ENCODE assay signal across 1 cellular context in the genomic region with DNA sequence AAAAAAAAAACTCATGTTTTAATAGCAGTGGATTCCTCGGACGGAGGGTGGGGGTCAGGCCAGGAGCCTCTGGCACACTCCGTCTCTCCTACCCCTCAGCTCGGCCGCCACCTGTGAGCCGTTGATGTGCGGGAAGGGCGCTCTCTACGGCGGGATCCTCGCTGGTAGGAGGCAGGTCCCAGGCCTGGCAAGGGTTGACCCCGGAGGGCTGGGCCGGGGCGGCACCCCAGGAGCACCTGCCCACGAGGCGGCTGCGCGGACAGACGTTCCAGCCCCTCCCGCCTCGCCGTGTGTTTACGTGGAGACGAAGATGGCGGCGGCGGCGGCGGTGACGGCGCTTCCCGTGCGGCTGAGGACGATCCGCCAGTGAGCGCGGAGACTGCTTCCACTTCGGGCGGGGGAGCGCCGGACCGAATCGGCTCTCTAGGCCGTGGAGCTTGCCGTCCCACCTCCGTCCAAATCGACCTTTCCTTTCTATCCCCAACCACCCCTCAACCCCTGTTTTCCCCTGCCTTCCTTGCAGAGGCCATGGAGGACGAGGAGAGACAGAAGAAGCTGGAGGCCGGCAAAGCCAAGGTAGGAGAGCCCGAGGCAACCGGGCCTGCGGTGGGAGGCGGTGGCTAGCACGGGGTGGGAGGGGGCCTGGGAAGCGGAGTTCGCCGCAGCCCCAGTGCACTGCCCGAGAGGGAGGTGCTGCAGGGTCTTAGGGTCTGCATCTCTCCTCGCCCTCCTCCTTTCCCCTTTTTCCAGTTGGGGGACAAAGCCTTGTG.
TF ChIP-seq lines count a peak whose summit lies in the region.

A gene (plus strand): TSS at position 291 of the 770 bp plus-strand sequence. CDS start 238 bp downstream, at position 529.

TF ChIP-seq in HepG2, 621 proteins besides CTCF, POLR2A, EP300 and RAD21 (continued from another document and continues in another):
- TF ChIP-seq ZFP1 (CRISPR knock-in tag; IDR thresholded peaks at IDR 0.05), result peak; percentile 34; the same call in 1 of the 2 replicates
- TF ChIP-seq, protein P1, sequence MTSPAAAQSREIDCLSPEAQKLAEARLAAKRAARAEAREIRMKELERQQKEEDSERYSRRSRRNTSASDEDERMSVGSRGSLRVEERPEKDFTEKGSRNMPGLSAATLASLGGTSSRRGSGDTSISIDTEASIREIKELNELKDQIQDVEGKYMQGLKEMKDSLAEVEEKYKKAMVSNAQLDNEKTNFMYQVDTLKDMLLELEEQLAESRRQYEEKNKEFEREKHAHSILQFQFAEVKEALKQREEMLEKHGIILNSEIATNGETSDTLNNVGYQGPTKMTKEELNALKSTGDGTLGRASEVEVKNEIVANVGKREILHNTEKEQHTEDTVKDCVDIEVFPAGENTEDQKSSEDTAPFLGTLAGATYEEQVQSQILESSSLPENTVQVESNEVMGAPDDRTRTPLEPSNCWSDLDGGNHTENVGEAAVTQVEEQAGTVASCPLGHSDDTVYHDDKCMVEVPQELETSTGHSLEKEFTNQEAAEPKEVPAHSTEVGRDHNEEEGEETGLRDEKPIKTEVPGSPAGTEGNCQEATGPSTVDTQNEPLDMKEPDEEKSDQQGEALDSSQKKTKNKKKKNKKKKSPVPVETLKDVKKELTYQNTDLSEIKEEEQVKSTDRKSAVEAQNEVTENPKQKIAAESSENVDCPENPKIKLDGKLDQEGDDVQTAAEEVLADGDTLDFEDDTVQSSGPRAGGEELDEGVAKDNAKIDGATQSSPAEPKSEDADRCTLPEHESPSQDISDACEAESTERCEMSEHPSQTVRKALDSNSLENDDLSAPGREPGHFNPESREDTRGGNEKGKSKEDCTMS (CRISPR knock-in tag; conservative IDR thresholded peaks at IDR 0.05), result no peak
- no peak for TF ChIP-seq ZNF749 (CRISPR knock-in tag; IDR thresholded peaks at IDR 0.05; ENCODE audit: borderline replicate concordance)
- no peak for TF ChIP-seq ZNF44 (CRISPR knock-in tag; IDR thresholded peaks at IDR 0.05)
- TF ChIP-seq ZNF543 (CRISPR knock-in tag; IDR thresholded peaks at IDR 0.05), result peak; percentile 95
- TF ChIP-seq MBD4 (IDR thresholded peaks at IDR 0.05; ENCODE audit: borderline replicate concordance, low read length), result no peak
- TF ChIP-seq, protein P2, sequence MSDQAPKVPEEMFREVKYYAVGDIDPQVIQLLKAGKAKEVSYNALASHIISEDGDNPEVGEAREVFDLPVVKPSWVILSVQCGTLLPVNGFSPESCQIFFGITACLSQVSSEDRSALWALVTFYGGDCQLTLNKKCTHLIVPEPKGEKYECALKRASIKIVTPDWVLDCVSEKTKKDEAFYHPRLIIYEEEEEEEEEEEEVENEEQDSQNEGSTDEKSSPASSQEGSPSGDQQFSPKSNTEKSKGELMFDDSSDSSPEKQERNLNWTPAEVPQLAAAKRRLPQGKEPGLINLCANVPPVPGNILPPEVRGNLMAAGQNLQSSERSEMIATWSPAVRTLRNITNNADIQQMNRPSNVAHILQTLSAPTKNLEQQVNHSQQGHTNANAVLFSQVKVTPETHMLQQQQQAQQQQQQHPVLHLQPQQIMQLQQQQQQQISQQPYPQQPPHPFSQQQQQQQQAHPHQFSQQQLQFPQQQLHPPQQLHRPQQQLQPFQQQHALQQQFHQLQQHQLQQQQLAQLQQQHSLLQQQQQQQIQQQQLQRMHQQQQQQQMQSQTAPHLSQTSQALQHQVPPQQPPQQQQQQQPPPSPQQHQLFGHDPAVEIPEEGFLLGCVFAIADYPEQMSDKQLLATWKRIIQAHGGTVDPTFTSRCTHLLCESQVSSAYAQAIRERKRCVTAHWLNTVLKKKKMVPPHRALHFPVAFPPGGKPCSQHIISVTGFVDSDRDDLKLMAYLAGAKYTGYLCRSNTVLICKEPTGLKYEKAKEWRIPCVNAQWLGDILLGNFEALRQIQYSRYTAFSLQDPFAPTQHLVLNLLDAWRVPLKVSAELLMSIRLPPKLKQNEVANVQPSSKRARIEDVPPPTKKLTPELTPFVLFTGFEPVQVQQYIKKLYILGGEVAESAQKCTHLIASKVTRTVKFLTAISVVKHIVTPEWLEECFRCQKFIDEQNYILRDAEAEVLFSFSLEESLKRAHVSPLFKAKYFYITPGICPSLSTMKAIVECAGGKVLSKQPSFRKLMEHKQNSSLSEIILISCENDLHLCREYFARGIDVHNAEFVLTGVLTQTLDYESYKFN (CRISPR knock-in tag; conservative IDR thresholded peaks at IDR 0.05), result peak; percentile 50
- no peak; the same call in 1 of the 2 replicates for TF ChIP-seq MAF1 (CRISPR knock-in tag; IDR thresholded peaks at IDR 0.05; ENCODE audit: borderline replicate concordance)
- peak; percentile 66; the same call in 1 of the 2 replicates for TF ChIP-seq ZNF709 (CRISPR knock-in tag; IDR thresholded peaks at IDR 0.05)
- TF ChIP-seq, protein P3, sequence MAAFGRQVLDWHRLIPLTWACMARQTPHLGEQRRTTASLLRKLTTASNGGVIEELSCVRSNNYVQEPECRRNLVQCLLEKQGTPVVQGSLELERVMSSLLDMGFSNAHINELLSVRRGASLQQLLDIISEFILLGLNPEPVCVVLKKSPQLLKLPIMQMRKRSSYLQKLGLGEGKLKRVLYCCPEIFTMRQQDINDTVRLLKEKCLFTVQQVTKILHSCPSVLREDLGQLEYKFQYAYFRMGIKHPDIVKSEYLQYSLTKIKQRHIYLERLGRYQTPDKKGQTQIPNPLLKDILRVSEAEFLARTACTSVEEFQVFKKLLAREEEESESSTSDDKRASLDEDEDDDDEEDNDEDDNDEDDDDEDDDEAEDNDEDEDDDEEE (CRISPR knock-in tag; IDR thresholded peaks at IDR 0.05), result 0 out of 2 replicates have a peak, but pooled peaks have one; percentile 46
- TF ChIP-seq ZNF552 (CRISPR knock-in tag; IDR thresholded peaks at IDR 0.05; ENCODE audit: borderline replicate concordance), result peak; percentile 48; the same call in 1 of the 2 replicates
- TF ChIP-seq, protein P4, sequence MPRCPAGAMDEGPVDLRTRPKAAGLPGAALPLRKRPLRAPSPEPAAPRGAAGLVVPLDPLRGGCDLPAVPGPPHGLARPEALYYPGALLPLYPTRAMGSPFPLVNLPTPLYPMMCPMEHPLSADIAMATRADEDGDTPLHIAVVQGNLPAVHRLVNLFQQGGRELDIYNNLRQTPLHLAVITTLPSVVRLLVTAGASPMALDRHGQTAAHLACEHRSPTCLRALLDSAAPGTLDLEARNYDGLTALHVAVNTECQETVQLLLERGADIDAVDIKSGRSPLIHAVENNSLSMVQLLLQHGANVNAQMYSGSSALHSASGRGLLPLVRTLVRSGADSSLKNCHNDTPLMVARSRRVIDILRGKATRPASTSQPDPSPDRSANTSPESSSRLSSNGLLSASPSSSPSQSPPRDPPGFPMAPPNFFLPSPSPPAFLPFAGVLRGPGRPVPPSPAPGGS (CRISPR knock-in tag; IDR thresholded peaks at IDR 0.05), result peak; percentile 66; the same call in 1 of the 2 replicates
- no peak for TF ChIP-seq ATM (IDR thresholded peaks at IDR 0.05; ENCODE audit: borderline replicate concordance)
- no peak for TF ChIP-seq REXO4 (CRISPR knock-in tag; IDR thresholded peaks at IDR 0.05; ENCODE audit: borderline replicate concordance)
- no peak for TF ChIP-seq ZFP62 (CRISPR knock-in tag; IDR thresholded peaks at IDR 0.05)
- TF ChIP-seq ZNF207 (IDR thresholded peaks at IDR 0.05; ENCODE audit: borderline replicate concordance), result no peak
- peak; percentile 81; the same call in 1 of the 2 replicates for TF ChIP-seq ZNF776 (CRISPR knock-in tag; IDR thresholded peaks at IDR 0.05)
- no peak for TF ChIP-seq DPF2 (CRISPR knock-in tag; IDR thresholded peaks at IDR 0.05; ENCODE audit: borderline replicate concordance, low read depth)
- no peak; the same call in 1 of the 2 replicates for TF ChIP-seq ZBTB3 (CRISPR knock-in tag; IDR thresholded peaks at IDR 0.05; ENCODE audit: borderline replicate concordance, low read depth)
- TF ChIP-seq, protein P5, sequence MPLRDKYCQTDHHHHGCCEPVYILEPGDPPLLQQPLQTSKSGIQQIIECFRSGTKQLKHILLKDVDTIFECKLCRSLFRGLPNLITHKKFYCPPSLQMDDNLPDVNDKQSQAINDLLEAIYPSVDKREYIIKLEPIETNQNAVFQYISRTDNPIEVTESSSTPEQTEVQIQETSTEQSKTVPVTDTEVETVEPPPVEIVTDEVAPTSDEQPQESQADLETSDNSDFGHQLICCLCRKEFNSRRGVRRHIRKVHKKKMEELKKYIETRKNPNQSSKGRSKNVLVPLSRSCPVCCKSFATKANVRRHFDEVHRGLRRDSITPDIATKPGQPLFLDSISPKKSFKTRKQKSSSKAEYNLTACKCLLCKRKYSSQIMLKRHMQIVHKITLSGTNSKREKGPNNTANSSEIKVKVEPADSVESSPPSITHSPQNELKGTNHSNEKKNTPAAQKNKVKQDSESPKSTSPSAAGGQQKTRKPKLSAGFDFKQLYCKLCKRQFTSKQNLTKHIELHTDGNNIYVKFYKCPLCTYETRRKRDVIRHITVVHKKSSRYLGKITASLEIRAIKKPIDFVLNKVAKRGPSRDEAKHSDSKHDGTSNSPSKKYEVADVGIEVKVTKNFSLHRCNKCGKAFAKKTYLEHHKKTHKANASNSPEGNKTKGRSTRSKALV (CRISPR knock-in tag; IDR thresholded peaks at IDR 0.05), result no peak
- TF ChIP-seq BHLHE40 (IDR thresholded peaks at IDR 0.05; ENCODE audit: low read length), result no peak; the same call in 1 of the 2 replicates
- no peak; the same call in 1 of the 2 replicates for TF ChIP-seq MEIS1 (CRISPR knock-in tag; IDR thresholded peaks at IDR 0.05; ENCODE audit: borderline replicate concordance)
- no peak for TF ChIP-seq SP140L (CRISPR knock-in tag; IDR thresholded peaks at IDR 0.05; ENCODE audit: borderline replicate concordance)
- no peak for TF ChIP-seq WIZ (CRISPR knock-in tag; IDR thresholded peaks at IDR 0.05)
- peak; percentile 80 for TF ChIP-seq THAP11 (CRISPR knock-in tag; IDR thresholded peaks at IDR 0.05)
- TF ChIP-seq, protein P6, sequence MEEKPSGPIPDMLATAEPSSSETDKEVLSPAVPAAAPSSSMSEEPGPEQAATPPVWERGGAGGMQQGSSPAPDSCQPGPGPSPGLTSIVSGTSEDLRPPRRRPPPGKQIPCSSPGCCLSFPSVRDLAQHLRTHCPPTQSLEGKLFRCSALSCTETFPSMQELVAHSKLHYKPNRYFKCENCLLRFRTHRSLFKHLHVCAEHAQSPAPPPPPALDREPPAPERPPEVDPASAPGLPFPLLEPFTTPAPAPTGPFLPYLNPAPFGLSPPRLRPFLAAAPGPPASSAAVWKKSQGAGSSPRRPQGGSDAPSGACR (CRISPR knock-in tag; IDR thresholded peaks at IDR 0.05), result 0 out of 2 replicates have a peak, but pooled peaks have one; percentile 56
- TF ChIP-seq, protein P7, sequence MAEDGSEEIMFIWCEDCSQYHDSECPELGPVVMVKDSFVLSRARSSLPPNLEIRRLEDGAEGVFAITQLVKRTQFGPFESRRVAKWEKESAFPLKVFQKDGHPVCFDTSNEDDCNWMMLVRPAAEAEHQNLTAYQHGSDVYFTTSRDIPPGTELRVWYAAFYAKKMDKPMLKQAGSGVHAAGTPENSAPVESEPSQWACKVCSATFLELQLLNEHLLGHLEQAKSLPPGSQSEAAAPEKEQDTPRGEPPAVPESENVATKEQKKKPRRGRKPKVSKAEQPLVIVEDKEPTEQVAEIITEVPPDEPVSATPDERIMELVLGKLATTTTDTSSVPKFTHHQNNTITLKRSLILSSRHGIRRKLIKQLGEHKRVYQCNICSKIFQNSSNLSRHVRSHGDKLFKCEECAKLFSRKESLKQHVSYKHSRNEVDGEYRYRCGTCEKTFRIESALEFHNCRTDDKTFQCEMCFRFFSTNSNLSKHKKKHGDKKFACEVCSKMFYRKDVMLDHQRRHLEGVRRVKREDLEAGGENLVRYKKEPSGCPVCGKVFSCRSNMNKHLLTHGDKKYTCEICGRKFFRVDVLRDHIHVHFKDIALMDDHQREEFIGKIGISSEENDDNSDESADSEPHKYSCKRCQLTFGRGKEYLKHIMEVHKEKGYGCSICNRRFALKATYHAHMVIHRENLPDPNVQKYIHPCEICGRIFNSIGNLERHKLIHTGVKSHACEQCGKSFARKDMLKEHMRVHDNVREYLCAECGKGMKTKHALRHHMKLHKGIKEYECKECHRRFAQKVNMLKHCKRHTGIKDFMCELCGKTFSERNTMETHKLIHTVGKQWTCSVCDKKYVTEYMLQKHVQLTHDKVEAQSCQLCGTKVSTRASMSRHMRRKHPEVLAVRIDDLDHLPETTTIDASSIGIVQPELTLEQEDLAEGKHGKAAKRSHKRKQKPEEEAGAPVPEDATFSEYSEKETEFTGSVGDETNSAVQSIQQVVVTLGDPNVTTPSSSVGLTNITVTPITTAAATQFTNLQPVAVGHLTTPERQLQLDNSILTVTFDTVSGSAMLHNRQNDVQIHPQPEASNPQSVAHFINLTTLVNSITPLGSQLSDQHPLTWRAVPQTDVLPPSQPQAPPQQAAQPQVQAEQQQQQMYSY (CRISPR knock-in tag; IDR thresholded peaks at IDR 0.05), result no peak
- TF ChIP-seq ZNF747 (CRISPR knock-in tag; IDR thresholded peaks at IDR 0.05; ENCODE audit: borderline replicate concordance), result peak; percentile 94
- TF ChIP-seq CENPT (CRISPR knock-in tag; IDR thresholded peaks at IDR 0.05; ENCODE audit: low read depth), result no peak
- no peak for TF ChIP-seq XBP1 (CRISPR knock-in tag; IDR thresholded peaks at IDR 0.05)
- TF ChIP-seq, protein P8, sequence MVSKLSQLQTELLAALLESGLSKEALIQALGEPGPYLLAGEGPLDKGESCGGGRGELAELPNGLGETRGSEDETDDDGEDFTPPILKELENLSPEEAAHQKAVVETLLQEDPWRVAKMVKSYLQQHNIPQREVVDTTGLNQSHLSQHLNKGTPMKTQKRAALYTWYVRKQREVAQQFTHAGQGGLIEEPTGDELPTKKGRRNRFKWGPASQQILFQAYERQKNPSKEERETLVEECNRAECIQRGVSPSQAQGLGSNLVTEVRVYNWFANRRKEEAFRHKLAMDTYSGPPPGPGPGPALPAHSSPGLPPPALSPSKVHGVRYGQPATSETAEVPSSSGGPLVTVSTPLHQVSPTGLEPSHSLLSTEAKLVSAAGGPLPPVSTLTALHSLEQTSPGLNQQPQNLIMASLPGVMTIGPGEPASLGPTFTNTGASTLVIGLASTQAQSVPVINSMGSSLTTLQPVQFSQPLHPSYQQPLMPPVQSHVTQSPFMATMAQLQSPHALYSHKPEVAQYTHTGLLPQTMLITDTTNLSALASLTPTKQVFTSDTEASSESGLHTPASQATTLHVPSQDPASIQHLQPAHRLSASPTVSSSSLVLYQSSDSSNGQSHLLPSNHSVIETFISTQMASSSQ (IDR thresholded peaks at IDR 0.05; ENCODE audit: low read depth), result no peak
- TF ChIP-seq, protein P8 (CRISPR knock-in tag; IDR thresholded peaks at IDR 0.05; ENCODE audit: borderline replicate concordance), result 0 out of 2 replicates have a peak, but pooled peaks have one; percentile 60
- TF ChIP-seq REPIN1 (CRISPR knock-in tag; IDR thresholded peaks at IDR 0.05; ENCODE audit: borderline replicate concordance, low read depth), result peak; percentile 85
- TF ChIP-seq NR3C1 (CRISPR knock-in tag; IDR thresholded peaks at IDR 0.05), result no peak
